Comparison of ENCODE assay signal across 10 cellular contexts in the genomic region with DNA sequence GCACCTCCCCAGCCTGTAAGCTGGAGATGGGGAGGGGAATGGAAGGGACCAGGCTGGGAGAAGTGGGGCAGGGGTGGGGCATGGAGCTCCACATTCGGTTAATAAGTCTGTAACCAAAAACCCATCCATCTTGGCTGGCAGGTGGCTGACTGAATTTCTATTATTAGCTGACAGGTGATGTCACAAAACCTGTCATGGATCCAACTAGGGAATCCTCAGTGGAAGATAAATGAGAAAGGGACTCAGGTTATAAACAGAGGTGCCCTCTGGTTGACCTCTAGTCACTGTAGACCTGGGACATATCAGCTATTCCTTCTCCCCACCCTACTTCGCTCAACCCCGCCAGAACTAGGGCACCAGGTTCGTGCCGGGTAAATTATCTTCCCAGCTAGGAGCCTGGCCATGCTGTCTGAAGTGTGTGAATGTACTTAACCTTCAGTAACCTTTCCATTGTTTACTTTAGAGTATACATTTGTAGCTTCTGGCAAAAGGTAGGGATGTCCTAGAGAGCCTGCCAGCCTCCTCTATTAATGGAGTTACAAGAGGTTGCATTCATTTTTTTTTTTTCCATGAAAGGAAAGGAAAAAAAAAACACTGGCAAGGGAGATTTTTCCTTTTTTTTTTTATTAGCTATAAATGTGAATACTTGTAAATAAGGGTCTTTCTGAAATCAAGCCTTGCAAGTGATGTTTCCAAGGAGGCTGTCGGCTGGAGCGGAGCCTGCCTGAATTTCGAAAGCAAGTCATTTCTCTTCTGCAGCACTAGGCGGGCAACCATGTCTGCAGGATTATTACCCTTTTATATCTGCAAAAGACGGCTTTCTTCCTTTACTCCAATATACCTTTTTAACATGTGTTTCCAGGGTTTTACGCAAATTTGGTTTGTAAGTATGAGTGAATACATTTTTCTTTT.
DNase-seq lines count a peak whose midpoint lies in the region; FAIRE-seq and TF ChIP-seq lines count a peak whose summit lies in the region.
"Had no signal": no experiment of that assay in that cellular context is flagged by ENCODE, and none has a peak within 500 bp of the region (broad histone marks: within the 10 kb centered on the region; RNA-seq: fewer than 3 reads in every experiment).

No MANE protein-coding gene starts in this region.

- FAIRE-seq in islet of Langerhans (lab: Jason Lieb, UNC), result peak; percentile 88
- FAIRE-seq in D721Med (lab: Jason Lieb, UNC), result no peak
- FAIRE-seq: colon had no signal

- no peak for TF ChIP-seq CTCF in 22Rv1 (IDR thresholded peaks at IDR 0.05)
- TF ChIP-seq CTCF in D721Med (IDR thresholded peaks at IDR 0.05; ENCODE audit: insufficient read depth, missing control alignments), result no peak

- DNase-seq in NCI-H128 (lab: John Stamatoyannopoulos, UW; ENCODE audit: unreplicated experiment) (peak; percentile 97), SHP77 (lab: John Stamatoyannopoulos, UW) (peak; percentile 85 to 88), D721Med (ENCODE audit: insufficient read length, low spot score) (no peak), glomerular visceral epithelial cell (ENCODE audit: extremely low spot score) (no peak), RKO (ENCODE audit: low spot score) (no peak)
- no peak for DNase-seq in activated CD4-positive, alpha-beta T cell treated with anti-CD3 and anti-CD28 coated beads for 1 hour
- DNase-seq: activated CD4-positive, alpha-beta T cell treated with anti-CD3 and anti-CD28 coated beads for 48 hours had no signal

- peak overlapping the region; percentile 34 for H3K27ac ChIP-seq in 22Rv1

Comparison
In these comparisons a context has a peak if more than half of its experiments do, and no peak if none do; other contexts are left out.
1. DNase-seq: peak in NCI-H128 (single experiment) and SHP77 (2 of 2); none in D721Med (single experiment), glomerular visceral epithelial cell (single experiment), RKO (single experiment) and activated CD4-positive, alpha-beta T cell treated with anti-CD3 and anti-CD28 coated beads for 1 hour (single experiment).